In the genomic region with DNA sequence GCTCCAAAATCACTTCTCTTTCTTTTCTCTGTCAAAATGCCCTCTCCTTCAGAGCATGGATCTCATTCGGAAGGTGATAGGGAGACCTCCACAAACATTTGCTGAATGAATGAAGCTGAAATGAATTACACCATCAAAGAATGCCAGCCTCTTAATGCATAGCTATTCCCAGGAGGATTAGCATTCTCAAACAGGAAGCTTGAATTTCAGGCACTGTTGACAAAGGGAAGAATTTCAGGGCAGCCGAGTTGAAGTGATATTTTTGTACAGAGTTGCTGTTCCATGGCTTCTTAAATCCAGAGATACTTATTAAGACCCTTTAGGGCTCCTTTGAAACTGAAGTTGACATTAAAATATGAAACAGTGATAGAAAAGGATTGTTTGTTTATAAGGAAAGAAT, we compare ENCODE assay signal across 1 cellular context.
TF ChIP-seq lines count a peak whose summit lies in the region.

No MANE protein-coding gene starts in this region.

TF ChIP-seq in HEK293, 187 proteins besides CTCF, POLR2A, EP300 and RAD21 (continued from another document):
- TF ChIP-seq, protein P1, sequence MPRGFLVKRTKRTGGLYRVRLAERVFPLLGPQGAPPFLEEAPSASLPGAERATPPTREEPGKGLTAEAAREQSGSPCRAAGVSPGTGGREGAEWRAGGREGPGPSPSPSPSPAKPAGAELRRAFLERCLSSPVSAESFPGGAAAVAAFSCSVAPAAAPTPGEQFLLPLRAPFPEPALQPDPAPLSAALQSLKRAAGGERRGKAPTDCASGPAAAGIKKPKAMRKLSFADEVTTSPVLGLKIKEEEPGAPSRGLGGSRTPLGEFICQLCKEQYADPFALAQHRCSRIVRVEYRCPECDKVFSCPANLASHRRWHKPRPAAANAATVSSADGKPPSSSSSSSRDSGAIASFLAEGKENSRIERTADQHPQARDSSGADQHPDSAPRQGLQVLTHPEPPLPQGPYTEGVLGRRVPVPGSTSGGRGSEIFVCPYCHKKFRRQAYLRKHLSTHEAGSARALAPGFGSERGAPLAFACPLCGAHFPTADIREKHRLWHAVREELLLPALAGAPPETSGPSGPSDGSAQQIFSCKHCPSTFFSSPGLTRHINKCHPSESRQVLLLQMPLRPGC (tag by site-specific recombination; IDR thresholded peaks at IDR 0.05) = 0 out of 2 replicates have a peak, but pooled peaks have one; percentile 60
- no peak for TF ChIP-seq ZBTB7A (tag by site-specific recombination; IDR thresholded peaks at IDR 0.05; ENCODE audit: low read depth)
- TF ChIP-seq, protein P2, sequence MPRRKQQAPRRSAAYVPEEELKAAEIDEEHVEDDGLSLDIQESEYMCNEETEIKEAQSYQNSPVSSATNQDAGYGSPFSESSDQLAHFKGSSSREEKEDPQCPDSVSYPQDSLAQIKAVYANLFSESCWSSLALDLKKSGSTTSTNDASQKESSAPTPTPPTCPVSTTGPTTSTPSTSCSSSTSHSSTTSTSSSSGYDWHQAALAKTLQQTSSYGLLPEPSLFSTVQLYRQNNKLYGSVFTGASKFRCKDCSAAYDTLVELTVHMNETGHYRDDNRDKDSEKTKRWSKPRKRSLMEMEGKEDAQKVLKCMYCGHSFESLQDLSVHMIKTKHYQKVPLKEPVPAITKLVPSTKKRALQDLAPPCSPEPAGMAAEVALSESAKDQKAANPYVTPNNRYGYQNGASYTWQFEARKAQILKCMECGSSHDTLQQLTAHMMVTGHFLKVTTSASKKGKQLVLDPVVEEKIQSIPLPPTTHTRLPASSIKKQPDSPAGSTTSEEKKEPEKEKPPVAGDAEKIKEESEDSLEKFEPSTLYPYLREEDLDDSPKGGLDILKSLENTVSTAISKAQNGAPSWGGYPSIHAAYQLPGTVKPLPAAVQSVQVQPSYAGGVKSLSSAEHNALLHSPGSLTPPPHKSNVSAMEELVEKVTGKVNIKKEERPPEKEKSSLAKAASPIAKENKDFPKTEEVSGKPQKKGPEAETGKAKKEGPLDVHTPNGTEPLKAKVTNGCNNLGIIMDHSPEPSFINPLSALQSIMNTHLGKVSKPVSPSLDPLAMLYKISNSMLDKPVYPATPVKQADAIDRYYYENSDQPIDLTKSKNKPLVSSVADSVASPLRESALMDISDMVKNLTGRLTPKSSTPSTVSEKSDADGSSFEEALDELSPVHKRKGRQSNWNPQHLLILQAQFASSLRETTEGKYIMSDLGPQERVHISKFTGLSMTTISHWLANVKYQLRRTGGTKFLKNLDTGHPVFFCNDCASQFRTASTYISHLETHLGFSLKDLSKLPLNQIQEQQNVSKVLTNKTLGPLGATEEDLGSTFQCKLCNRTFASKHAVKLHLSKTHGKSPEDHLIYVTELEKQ (tag by site-specific recombination; IDR thresholded peaks at IDR 0.05; ENCODE audit: borderline replicate concordance) = peak; percentile 42; the same call in 1 of the 2 replicates
- TF ChIP-seq ZNF10 (tag by site-specific recombination; IDR thresholded peaks at IDR 0.05) = 0 out of 2 replicates have a peak, but pooled peaks have one; percentile 20
- no peak for TF ChIP-seq ZNF555 (tag by site-specific recombination; conservative IDR thresholded peaks at IDR 0.05)
- TF ChIP-seq OSR2 (tag by site-specific recombination; IDR thresholded peaks at IDR 0.05) = peak; percentile 63
- peak; percentile 97 for TF ChIP-seq ZNF24 (tag by site-specific recombination; IDR thresholded peaks at IDR 0.05)
- TF ChIP-seq, protein P3, sequence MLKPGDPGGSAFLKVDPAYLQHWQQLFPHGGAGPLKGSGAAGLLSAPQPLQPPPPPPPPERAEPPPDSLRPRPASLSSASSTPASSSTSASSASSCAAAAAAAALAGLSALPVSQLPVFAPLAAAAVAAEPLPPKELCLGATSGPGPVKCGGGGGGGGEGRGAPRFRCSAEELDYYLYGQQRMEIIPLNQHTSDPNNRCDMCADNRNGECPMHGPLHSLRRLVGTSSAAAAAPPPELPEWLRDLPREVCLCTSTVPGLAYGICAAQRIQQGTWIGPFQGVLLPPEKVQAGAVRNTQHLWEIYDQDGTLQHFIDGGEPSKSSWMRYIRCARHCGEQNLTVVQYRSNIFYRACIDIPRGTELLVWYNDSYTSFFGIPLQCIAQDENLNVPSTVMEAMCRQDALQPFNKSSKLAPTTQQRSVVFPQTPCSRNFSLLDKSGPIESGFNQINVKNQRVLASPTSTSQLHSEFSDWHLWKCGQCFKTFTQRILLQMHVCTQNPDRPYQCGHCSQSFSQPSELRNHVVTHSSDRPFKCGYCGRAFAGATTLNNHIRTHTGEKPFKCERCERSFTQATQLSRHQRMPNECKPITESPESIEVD (tag by site-specific recombination; IDR thresholded peaks at IDR 0.05) = peak; percentile 50; the same call in 1 of the 2 replicates
- TF ChIP-seq ZNF391 (tag by site-specific recombination; IDR thresholded peaks at IDR 0.05; ENCODE audit: borderline replicate concordance, low read depth) = no peak
- TF ChIP-seq, protein P4, sequence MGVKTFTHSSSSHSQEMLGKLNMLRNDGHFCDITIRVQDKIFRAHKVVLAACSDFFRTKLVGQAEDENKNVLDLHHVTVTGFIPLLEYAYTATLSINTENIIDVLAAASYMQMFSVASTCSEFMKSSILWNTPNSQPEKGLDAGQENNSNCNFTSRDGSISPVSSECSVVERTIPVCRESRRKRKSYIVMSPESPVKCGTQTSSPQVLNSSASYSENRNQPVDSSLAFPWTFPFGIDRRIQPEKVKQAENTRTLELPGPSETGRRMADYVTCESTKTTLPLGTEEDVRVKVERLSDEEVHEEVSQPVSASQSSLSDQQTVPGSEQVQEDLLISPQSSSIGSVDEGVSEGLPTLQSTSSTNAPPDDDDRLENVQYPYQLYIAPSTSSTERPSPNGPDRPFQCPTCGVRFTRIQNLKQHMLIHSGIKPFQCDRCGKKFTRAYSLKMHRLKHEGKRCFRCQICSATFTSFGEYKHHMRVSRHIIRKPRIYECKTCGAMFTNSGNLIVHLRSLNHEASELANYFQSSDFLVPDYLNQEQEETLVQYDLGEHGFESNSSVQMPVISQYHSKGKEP (tag by site-specific recombination; IDR thresholded peaks at IDR 0.05) = peak; percentile 49; the same call in 1 of the 2 replicates
- no peak for TF ChIP-seq KLF10 (tag by site-specific recombination; IDR thresholded peaks at IDR 0.05)
- TF ChIP-seq ZNF174 (tag by site-specific recombination; IDR thresholded peaks at IDR 0.05) = no peak
- TF ChIP-seq ZSCAN23 (tag by site-specific recombination; IDR thresholded peaks at IDR 0.05) = no peak
